1 cellular context compared by ENCODE assay signal in genomic region chr16:81480856-81481821, GRCh38.
TF ChIP-seq lines count a peak whose summit lies in the region.

No MANE protein-coding gene starts in this region.

TF ChIP-seq in HepG2, 621 proteins besides CTCF, POLR2A, EP300 and RAD21 (continued from another document and continues in another):
- TF ChIP-seq ZBTB46 (CRISPR knock-in tag; IDR thresholded peaks at IDR 0.05; ENCODE audit: borderline replicate concordance), result no peak
- TF ChIP-seq ARID2 (CRISPR knock-in tag; IDR thresholded peaks at IDR 0.05; ENCODE audit: borderline replicate concordance), result no peak
- no peak for TF ChIP-seq SATB2 (CRISPR knock-in tag; IDR thresholded peaks at IDR 0.05)
- TF ChIP-seq CCDC6 (CRISPR knock-in tag; IDR thresholded peaks at IDR 0.05), result no peak
- TF ChIP-seq, protein P1, sequence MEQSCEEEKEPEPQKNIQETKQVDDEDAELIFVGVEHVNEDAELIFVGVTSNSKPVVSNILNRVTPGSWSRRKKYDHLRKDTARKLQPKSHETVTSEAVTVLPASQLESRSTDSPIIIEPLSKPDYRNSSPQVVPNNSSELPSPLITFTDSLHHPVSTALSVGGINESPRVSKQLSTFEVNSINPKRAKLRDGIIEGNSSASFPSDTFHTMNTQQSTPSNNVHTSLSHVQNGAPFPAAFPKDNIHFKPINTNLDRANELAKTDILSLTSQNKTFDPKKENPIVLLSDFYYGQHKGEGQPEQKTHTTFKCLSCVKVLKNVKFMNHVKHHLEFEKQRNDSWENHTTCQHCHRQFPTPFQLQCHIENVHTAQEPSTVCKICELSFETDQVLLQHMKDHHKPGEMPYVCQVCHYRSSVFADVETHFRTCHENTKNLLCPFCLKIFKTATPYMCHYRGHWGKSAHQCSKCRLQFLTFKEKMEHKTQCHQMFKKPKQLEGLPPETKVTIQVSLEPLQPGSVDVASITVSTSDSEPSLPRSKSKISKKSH (CRISPR knock-in tag; IDR thresholded peaks at IDR 0.05; ENCODE audit: borderline replicate concordance), result no peak
- no peak for TF ChIP-seq ATRX (CRISPR knock-in tag; IDR thresholded peaks at IDR 0.05; ENCODE audit: borderline replicate concordance)
- TF ChIP-seq, protein P2, sequence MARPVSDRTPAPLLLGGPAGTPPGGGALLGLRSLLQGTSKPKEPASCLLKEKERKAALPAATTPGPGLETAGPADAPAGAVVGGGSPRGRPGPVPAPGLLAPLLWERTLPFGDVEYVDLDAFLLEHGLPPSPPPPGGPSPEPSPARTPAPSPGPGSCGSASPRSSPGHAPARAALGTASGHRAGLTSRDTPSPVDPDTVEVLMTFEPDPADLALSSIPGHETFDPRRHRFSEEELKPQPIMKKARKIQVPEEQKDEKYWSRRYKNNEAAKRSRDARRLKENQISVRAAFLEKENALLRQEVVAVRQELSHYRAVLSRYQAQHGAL (CRISPR knock-in tag; IDR thresholded peaks at IDR 0.05; ENCODE audit: not compliant biosample characterization), result no peak
- TF ChIP-seq ZNF326 (CRISPR knock-in tag; IDR thresholded peaks at IDR 0.05; ENCODE audit: borderline replicate concordance), result no peak
- TF ChIP-seq E2F2 (CRISPR knock-in tag; IDR thresholded peaks at IDR 0.05; ENCODE audit: borderline replicate concordance), result no peak
- no peak for TF ChIP-seq CREB1 (IDR thresholded peaks at IDR 0.05)
- no peak for TF ChIP-seq CREB1 (CRISPR knock-in tag; IDR thresholded peaks at IDR 0.05)
- TF ChIP-seq ZNF780A (CRISPR knock-in tag; IDR thresholded peaks at IDR 0.05), result no peak
- no peak for TF ChIP-seq BORCS8-MEF2B (CRISPR knock-in tag; IDR thresholded peaks at IDR 0.05)
- TF ChIP-seq, protein P3, sequence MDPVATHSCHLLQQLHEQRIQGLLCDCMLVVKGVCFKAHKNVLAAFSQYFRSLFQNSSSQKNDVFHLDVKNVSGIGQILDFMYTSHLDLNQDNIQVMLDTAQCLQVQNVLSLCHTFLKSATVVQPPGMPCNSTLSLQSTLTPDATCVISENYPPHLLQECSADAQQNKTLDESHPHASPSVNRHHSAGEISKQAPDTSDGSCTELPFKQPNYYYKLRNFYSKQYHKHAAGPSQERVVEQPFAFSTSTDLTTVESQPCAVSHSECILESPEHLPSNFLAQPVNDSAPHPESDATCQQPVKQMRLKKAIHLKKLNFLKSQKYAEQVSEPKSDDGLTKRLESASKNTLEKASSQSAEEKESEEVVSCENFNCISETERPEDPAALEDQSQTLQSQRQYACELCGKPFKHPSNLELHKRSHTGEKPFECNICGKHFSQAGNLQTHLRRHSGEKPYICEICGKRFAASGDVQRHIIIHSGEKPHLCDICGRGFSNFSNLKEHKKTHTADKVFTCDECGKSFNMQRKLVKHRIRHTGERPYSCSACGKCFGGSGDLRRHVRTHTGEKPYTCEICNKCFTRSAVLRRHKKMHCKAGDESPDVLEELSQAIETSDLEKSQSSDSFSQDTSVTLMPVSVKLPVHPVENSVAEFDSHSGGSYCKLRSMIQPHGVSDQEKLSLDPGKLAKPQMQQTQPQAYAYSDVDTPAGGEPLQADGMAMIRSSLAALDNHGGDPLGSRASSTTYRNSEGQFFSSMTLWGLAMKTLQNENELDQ (CRISPR knock-in tag; IDR thresholded peaks at IDR 0.05; ENCODE audit: borderline replicate concordance), result no peak
- no peak for TF ChIP-seq RFX1 (IDR thresholded peaks at IDR 0.05)
- TF ChIP-seq RBM22 (optimal IDR thresholded peaks at IDR 0.05; ENCODE audit: low read length), result peak; percentile 94
- TF ChIP-seq, protein P4, sequence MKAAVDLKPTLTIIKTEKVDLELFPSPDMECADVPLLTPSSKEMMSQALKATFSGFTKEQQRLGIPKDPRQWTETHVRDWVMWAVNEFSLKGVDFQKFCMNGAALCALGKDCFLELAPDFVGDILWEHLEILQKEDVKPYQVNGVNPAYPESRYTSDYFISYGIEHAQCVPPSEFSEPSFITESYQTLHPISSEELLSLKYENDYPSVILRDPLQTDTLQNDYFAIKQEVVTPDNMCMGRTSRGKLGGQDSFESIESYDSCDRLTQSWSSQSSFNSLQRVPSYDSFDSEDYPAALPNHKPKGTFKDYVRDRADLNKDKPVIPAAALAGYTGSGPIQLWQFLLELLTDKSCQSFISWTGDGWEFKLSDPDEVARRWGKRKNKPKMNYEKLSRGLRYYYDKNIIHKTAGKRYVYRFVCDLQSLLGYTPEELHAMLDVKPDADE (CRISPR knock-in tag; IDR thresholded peaks at IDR 0.05), result no peak
- peak; percentile 39; the same call in 1 of the 2 replicates for TF ChIP-seq ZNF772 (CRISPR knock-in tag; IDR thresholded peaks at IDR 0.05)
- TF ChIP-seq AHR (CRISPR knock-in tag; IDR thresholded peaks at IDR 0.05), result no peak
- TF ChIP-seq PHF21A (CRISPR knock-in tag; IDR thresholded peaks at IDR 0.05), result peak; percentile 92
- TF ChIP-seq ZNF605 (CRISPR knock-in tag; IDR thresholded peaks at IDR 0.05), result peak; percentile 70
- TF ChIP-seq ERF (CRISPR knock-in tag; IDR thresholded peaks at IDR 0.05), result peak; percentile 89; the same call in 1 of the 2 replicates
- TF ChIP-seq THYN1 (CRISPR knock-in tag; IDR thresholded peaks at IDR 0.05; ENCODE audit: borderline replicate concordance, low read depth), result no peak
- peak; percentile 84; the same call in 1 of the 2 replicates for TF ChIP-seq TBX2 (CRISPR knock-in tag; IDR thresholded peaks at IDR 0.05; ENCODE audit: borderline replicate concordance)
- no peak for TF ChIP-seq ZNF616 (CRISPR knock-in tag; IDR thresholded peaks at IDR 0.05; ENCODE audit: low read depth)
- peak; percentile 67; the same call in 1 of the 2 replicates for TF ChIP-seq PITX1 (CRISPR knock-in tag; IDR thresholded peaks at IDR 0.05)
- peak; percentile 74; the same call in 1 of the 2 replicates for TF ChIP-seq RCOR2 (CRISPR knock-in tag; IDR thresholded peaks at IDR 0.05)
- TF ChIP-seq ZNF484 (CRISPR knock-in tag; IDR thresholded peaks at IDR 0.05; ENCODE audit: borderline replicate concordance, low read depth), result no peak
- TF ChIP-seq ZSCAN29 (CRISPR knock-in tag; conservative IDR thresholded peaks at IDR 0.05), result no peak
- no peak; the same call in 1 of the 2 replicates for TF ChIP-seq ZNF138 (CRISPR knock-in tag; IDR thresholded peaks at IDR 0.05; ENCODE audit: low read depth)
- peak; percentile 66 for TF ChIP-seq ELF1 (CRISPR knock-in tag; IDR thresholded peaks at IDR 0.05)
- peak; percentile 77; the same call in 1 of the 2 replicates for TF ChIP-seq DPF2 (CRISPR knock-in tag; IDR thresholded peaks at IDR 0.05; ENCODE audit: borderline replicate concordance, low read depth)
- TF ChIP-seq TEAD3 (CRISPR knock-in tag; optimal IDR thresholded peaks at IDR 0.05; ENCODE audit: borderline replicate concordance), result peak; percentile 78
- no peak for TF ChIP-seq ZNF678 (CRISPR knock-in tag; IDR thresholded peaks at IDR 0.05)
- TF ChIP-seq, protein P5, sequence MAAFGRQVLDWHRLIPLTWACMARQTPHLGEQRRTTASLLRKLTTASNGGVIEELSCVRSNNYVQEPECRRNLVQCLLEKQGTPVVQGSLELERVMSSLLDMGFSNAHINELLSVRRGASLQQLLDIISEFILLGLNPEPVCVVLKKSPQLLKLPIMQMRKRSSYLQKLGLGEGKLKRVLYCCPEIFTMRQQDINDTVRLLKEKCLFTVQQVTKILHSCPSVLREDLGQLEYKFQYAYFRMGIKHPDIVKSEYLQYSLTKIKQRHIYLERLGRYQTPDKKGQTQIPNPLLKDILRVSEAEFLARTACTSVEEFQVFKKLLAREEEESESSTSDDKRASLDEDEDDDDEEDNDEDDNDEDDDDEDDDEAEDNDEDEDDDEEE (CRISPR knock-in tag; IDR thresholded peaks at IDR 0.05), result no peak; the same call in 1 of the 2 replicates
- TF ChIP-seq ZBTB10 (CRISPR knock-in tag; IDR thresholded peaks at IDR 0.05; ENCODE audit: borderline replicate concordance), result no peak
- TF ChIP-seq CENPX (CRISPR knock-in tag; IDR thresholded peaks at IDR 0.05), result no peak
- peak; percentile 43 for TF ChIP-seq NR2F6 (IDR thresholded peaks at IDR 0.05)
- peak; percentile 59; the same call in 1 of the 2 replicates for TF ChIP-seq NR2F6 (CRISPR knock-in tag; IDR thresholded peaks at IDR 0.05)
- no peak for TF ChIP-seq JUND (CRISPR knock-in tag; IDR thresholded peaks at IDR 0.05)
- TF ChIP-seq ZNF562 (CRISPR knock-in tag; IDR thresholded peaks at IDR 0.05; ENCODE audit: borderline replicate concordance), result no peak
- TF ChIP-seq NFRKB (IDR thresholded peaks at IDR 0.05), result no peak
- no peak for TF ChIP-seq HOXA7 (CRISPR knock-in tag; IDR thresholded peaks at IDR 0.05)
- no peak; the same call in 1 of the 2 replicates for TF ChIP-seq ZNF670 (CRISPR knock-in tag; IDR thresholded peaks at IDR 0.05; ENCODE audit: borderline replicate concordance)
- TF ChIP-seq SP140L (CRISPR knock-in tag; IDR thresholded peaks at IDR 0.05; ENCODE audit: borderline replicate concordance), result 0 out of 2 replicates have a peak, but pooled peaks have one; percentile 13
- peak; percentile 83 for TF ChIP-seq ARID4A (CRISPR knock-in tag; IDR thresholded peaks at IDR 0.05; ENCODE audit: borderline replicate concordance)
- no peak for TF ChIP-seq U2AF2 (IDR thresholded peaks at IDR 0.05; ENCODE audit: low read depth, low read length)
- TF ChIP-seq HMG20A (CRISPR knock-in tag; IDR thresholded peaks at IDR 0.05; ENCODE audit: borderline replicate concordance), result peak; percentile 47; the same call in 1 of the 2 replicates
- TF ChIP-seq ZNF136 (CRISPR knock-in tag; IDR thresholded peaks at IDR 0.05; ENCODE audit: low read depth), result no peak
- no peak for TF ChIP-seq ZNF234 (CRISPR knock-in tag; conservative IDR thresholded peaks at IDR 0.05)
- no peak for TF ChIP-seq KLF6 (CRISPR knock-in tag; IDR thresholded peaks at IDR 0.05)
- TF ChIP-seq GLI4 (CRISPR knock-in tag; IDR thresholded peaks at IDR 0.05; ENCODE audit: borderline replicate concordance), result no peak
- no peak for TF ChIP-seq MAFF (IDR thresholded peaks at IDR 0.05; ENCODE audit: low read depth, low read length)
